In genomic region chr1:84573481-84573966, GRCh38 we compare ENCODE assay signal across 8 cellular contexts. TPM values are rescaled to one million over a fixed set of nuclear protein-coding genes. Genes with fewer than 3 reads are reported as not detected.
A peak's percentile ranks its signal among the peaks of the same experiment; 100 is the strongest.
DNase-seq lines count a peak whose midpoint lies in the region; ATAC-seq lines count a peak whose summit lies in the region.

No MANE protein-coding gene starts in this region.

- peak overlapping the region; percentile 99 for H3K27ac Mint-ChIP-seq in stimulated activated naive CD8-positive, alpha-beta T cell treated with anti-CD3 and anti-CD28 coated beads, Interleukin-15, Interleukin-2, amounts not matched to agents 100 ng/mL and 50 ng/mL, for 24 hours
- H3K27ac Mint-ChIP-seq in activated naive CD8-positive, alpha-beta T cell treated with anti-CD3 and anti-CD28 coated beads for 36 hours: peak overlapping the region; percentile 99

- DNase-seq in stimulated activated naive CD8-positive, alpha-beta T cell treated with anti-CD3 and anti-CD28 coated beads, Interleukin-15, Interleukin-2, amounts not matched to agents 100 U/mL and 50 U/mL, for 24 hours: no peak
- DNase-seq in activated naive CD8-positive, alpha-beta T cell treated with anti-CD3 and anti-CD28 coated beads for 36 hours: no peak
- DNase-seq in iris pigment epithelial cell (ENCODE audit: low read depth) (peak; percentile 32), SW480 (ENCODE audit: low spot score) (no peak)

- H3K36me3 Mint-ChIP-seq in stimulated activated naive CD8-positive, alpha-beta T cell treated with anti-CD3 and anti-CD28 coated beads, Interleukin-15, Interleukin-2, amounts not matched to agents 100 ng/mL and 50 ng/mL, for 24 hours (ENCODE audit: low read depth): peaks cover 34% of the 10 kb centered on the region
- H3K36me3 Mint-ChIP-seq in activated naive CD8-positive, alpha-beta T cell treated with anti-CD3 and anti-CD28 coated beads for 36 hours: peaks cover 38% of the 10 kb centered on the region

- no peak for ATAC-seq in stimulated activated naive CD8-positive, alpha-beta T cell treated with anti-CD3 and anti-CD28 coated beads, Interleukin-15, Interleukin-2, amounts not matched to agents 100 U/mL and 50 U/mL, for 24 hours
- ATAC-seq in GM18873 (IDR thresholded peaks at IDR 0.05; ENCODE audit: low FRiP score, unreplicated experiment) (no peak), HG02885 (IDR thresholded peaks at IDR 0.05; ENCODE audit: poor library complexity, unreplicated experiment) (no peak)

- peaks cover 50% of the 10 kb centered on the region for H3K4me1 Mint-ChIP-seq in stimulated activated naive CD8-positive, alpha-beta T cell treated with anti-CD3 and anti-CD28 coated beads, Interleukin-15, Interleukin-2, amounts not matched to agents 100 ng/mL and 50 ng/mL, for 24 hours (ENCODE audit: low read depth)
- peaks cover 34% of the 10 kb centered on the region for H3K4me1 Mint-ChIP-seq in activated naive CD8-positive, alpha-beta T cell treated with anti-CD3 and anti-CD28 coated beads for 36 hours

- H3K4me3 Mint-ChIP-seq in stimulated activated naive CD8-positive, alpha-beta T cell treated with anti-CD3 and anti-CD28 coated beads, Interleukin-15, Interleukin-2, amounts not matched to agents 100 ng/mL and 50 ng/mL, for 24 hours: peak overlapping the region; percentile 95
- peak overlapping the region; percentile 95 for H3K4me3 Mint-ChIP-seq in activated naive CD8-positive, alpha-beta T cell treated with anti-CD3 and anti-CD28 coated beads for 36 hours

- peak overlapping the region; percentile 79 for H3K27ac ChIP-seq in temporal lobe (ENCODE audit: low read depth, low read length)

- H3K27me3 Mint-ChIP-seq in stimulated activated naive CD8-positive, alpha-beta T cell treated with anti-CD3 and anti-CD28 coated beads, Interleukin-15, Interleukin-2, amounts not matched to agents 100 ng/mL and 50 ng/mL, for 24 hours: no peaks in the 10 kb centered on the region
- H3K27me3 Mint-ChIP-seq in activated naive CD8-positive, alpha-beta T cell treated with anti-CD3 and anti-CD28 coated beads for 36 hours: no peaks in the 10 kb centered on the region

- peaks cover 4% of the 10 kb centered on the region for H3K9me3 Mint-ChIP-seq in stimulated activated naive CD8-positive, alpha-beta T cell treated with anti-CD3 and anti-CD28 coated beads, Interleukin-15, Interleukin-2, amounts not matched to agents 100 ng/mL and 50 ng/mL, for 24 hours
- peaks cover 6% of the 10 kb centered on the region for H3K9me3 Mint-ChIP-seq in activated naive CD8-positive, alpha-beta T cell treated with anti-CD3 and anti-CD28 coated beads for 36 hours

RNA-seq across cellular contexts. Expression of gene CTBS, which starts 0.7 kb away (rescaled TPM):
- 10 to 100 TPM; 10.6 to 12.6 TPM for total RNA-seq in activated naive CD8-positive, alpha-beta T cell treated with anti-CD3 and anti-CD28 coated beads for 36 hours
- 2.5 TPM for total RNA-seq in temporal lobe
